Comparison of ENCODE assay signal across 28 cellular contexts in the genomic region with DNA sequence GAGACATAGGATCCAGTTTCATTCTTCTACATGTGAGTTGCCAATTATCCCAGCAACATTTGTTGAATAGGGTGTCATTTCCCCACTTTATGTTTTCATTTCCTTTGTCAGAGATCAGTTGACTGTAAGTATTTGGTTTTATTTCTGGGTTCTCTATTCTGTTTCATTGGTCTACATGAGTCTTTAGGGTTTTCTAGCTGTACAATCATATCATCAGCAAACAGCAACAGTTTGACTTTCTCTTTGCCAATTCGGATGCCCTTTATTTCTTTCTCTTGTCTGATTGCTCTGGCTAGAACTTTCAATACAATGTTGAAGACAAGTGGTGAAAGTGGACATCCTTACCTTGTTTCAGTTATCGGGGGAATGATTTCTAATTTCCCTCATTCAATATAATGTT.
"Had no signal": no experiment of that assay in that cellular context is flagged by ENCODE, and none has a peak within 500 bp of the region (broad histone marks: within the 10 kb centered on the region; RNA-seq: fewer than 3 reads in every experiment).

No MANE protein-coding gene starts in this region.

- H3K9me3 Mint-ChIP-seq: activated naive CD8-positive, alpha-beta T cell treated with anti-CD3 and anti-CD28 coated beads, Interleukin-2, amount 50 U/mL, for 24 hours had no signal

- H3K36me3 Mint-ChIP-seq: activated CD4-positive, alpha-beta memory T cell treated with anti-CD3 and anti-CD28 coated beads for 36 hours; activated naive CD4-positive, alpha-beta T cell treated with anti-CD3 and anti-CD28 coated beads, Interleukin-2, amount 10 ng/mL, durations not matched to agents 7 days and 5 days; brain; T-cell had no signal

- H3K27me3 Mint-ChIP-seq: activated CD4-positive, alpha-beta memory T cell treated with anti-CD3 and anti-CD28 coated beads for 36 hours; activated naive CD8-positive, alpha-beta T cell; activated naive CD8-positive, alpha-beta T cell treated with anti-CD3 and anti-CD28 coated beads, Interleukin-2, amount 50 U/mL, for 24 hours; T-cell had no signal

- ATAC-seq: activated naive CD8-positive, alpha-beta T cell treated with anti-CD3 and anti-CD28 coated beads, Interleukin-2, amount 50 U/mL, for 24 hours; Panc1; SK-N-SH treated with all-trans-retinoic acid at 6 μM for 48 hours had no signal

- H3K4me3 Mint-ChIP-seq: activated CD4-positive, alpha-beta memory T cell treated with anti-CD3 and anti-CD28 coated beads for 36 hours; activated naive CD4-positive, alpha-beta T cell treated with anti-CD3 and anti-CD28 coated beads, Interleukin-2, amount 10 ng/mL, durations not matched to agents 7 days and 5 days; activated naive CD8-positive, alpha-beta T cell; activated naive CD8-positive, alpha-beta T cell treated with anti-CD3 and anti-CD28 coated beads, Interleukin-2, amount 50 U/mL, for 24 hours; brain; T-cell had no signal

- H3K27ac Mint-ChIP-seq: activated CD4-positive, alpha-beta memory T cell treated with anti-CD3 and anti-CD28 coated beads for 36 hours; activated naive CD4-positive, alpha-beta T cell treated with anti-CD3 and anti-CD28 coated beads, Interleukin-2, amount 10 ng/mL, durations not matched to agents 7 days and 5 days; activated naive CD8-positive, alpha-beta T cell; activated naive CD8-positive, alpha-beta T cell treated with anti-CD3 and anti-CD28 coated beads, Interleukin-2, amount 50 U/mL, for 24 hours; brain; T-cell had no signal

- DNase-seq: activated CD4-positive, alpha-beta memory T cell treated with anti-CD3 and anti-CD28 coated beads for 36 hours; activated CD4-positive, alpha-beta T cell treated with anti-CD3 and anti-CD28 coated beads, Interleukin-2, amount 50 U/mL, for 1 hour; activated CD8-positive, alpha-beta memory T cell treated with anti-CD3 and anti-CD28 coated beads, Interleukin-2, amount 50 U/mL, for 4 hours; activated effector memory CD4-positive, alpha-beta T cell treated with Interleukin-2 at 50 U/mL for 16 hours; activated naive CD4-positive, alpha-beta T cell treated with anti-CD3 and anti-CD28 coated beads, Interleukin-2, amount 10 ng/mL, durations not matched to agents 7 days and 5 days; activated naive CD8-positive, alpha-beta T cell treated with anti-CD3 and anti-CD28 coated beads, Interleukin-2, amount 50 U/mL, for 24 hours; activated T-cell treated with anti-CD3 and anti-CD28 coated beads for 4 hours; activated T-cell treated with anti-CD3 and anti-CD28 coated beads, Interleukin-2, amount 50 U/mL, for 48 hours; anterior cingulate cortex; caudate nucleus; Kasumi-1; KBM-7; MG63; NCI-H1048; NCI-H1105 treated with DMSO at 0.1 percent for 48 hours; NCI-H1436; NCI-H1694; NCI-H1930; NCI-H2081 treated with DMSO at 0.1 percent for 48 hours; NCI-H226; NCI-H524 treated with DMSO at 0.1 percent for 48 hours; SHP77 treated with DMSO at 0.1 percent for 48 hours; T-cell; T1000 had no signal

- H3K4me1 Mint-ChIP-seq: activated naive CD4-positive, alpha-beta T cell treated with anti-CD3 and anti-CD28 coated beads, Interleukin-2, amount 10 ng/mL, durations not matched to agents 7 days and 5 days; brain had no signal
